23 cellular contexts compared by ENCODE assay signal in the genomic region with DNA sequence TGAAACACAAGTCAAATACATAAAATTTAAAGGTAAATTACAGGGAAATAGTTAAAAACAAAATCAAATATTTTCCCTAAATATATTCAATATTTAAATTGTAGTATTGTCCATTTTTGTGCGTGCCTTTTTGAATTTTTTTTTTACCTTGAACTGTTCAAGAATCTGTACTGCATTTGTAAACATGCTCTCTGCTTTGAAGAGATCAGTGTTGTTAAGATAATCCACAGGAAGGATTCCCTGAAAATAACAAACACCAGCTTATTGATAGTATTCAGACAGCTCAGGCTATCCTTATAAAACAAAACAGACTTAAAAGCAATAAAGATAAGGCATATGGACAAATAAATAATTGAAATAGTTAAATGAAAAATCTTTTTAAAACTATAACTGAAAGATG.
"Had no signal": no experiment of that assay in that cellular context is flagged by ENCODE, and none has a peak within 500 bp of the region (broad histone marks: within the 10 kb centered on the region; RNA-seq: fewer than 3 reads in every experiment).

No MANE protein-coding gene starts in this region.

- FAIRE-seq: endothelial cell of umbilical vein had no signal

- H3K4me1 ChIP-seq: colonic mucosa, esophagus muscularis mucosa, esophagus squamous epithelium, foreskin keratinocyte, gastrocnemius medialis, gastroesophageal sphincter, heart right ventricle had no signal

- H3K27ac ChIP-seq: colonic mucosa, coronary artery, dorsolateral prefrontal cortex, epithelial cell of prostate, esophagus muscularis mucosa, esophagus squamous epithelium, foreskin keratinocyte, gastrocnemius medialis, gastroesophageal sphincter, heart left ventricle, heart right ventricle had no signal

- H3K36me3 ChIP-seq: colonic mucosa had no signal

- H3K4me3 ChIP-seq: colonic mucosa, coronary artery, dorsolateral prefrontal cortex, esophagus muscularis mucosa, esophagus squamous epithelium, gastrocnemius medialis, gastroesophageal sphincter, heart left ventricle, heart right ventricle had no signal

- H3K27me3 ChIP-seq: colonic mucosa, dorsolateral prefrontal cortex, esophagus muscularis mucosa, esophagus squamous epithelium, foreskin keratinocyte, gastrocnemius medialis, gastroesophageal sphincter, heart left ventricle, heart right ventricle had no signal

- ATAC-seq: effector memory CD8-positive, alpha-beta T cell; esophagus mucosa; foreskin keratinocyte; gastrocnemius medialis; gastroesophageal sphincter; heart left ventricle; heart right ventricle had no signal

- DNase-seq: colonic mucosa; cortex of kidney; dorsolateral prefrontal cortex; effector CD4-positive, alpha-beta T cell; effector CD8-positive, alpha-beta T cell; effector memory CD4-positive, alpha-beta T cell; effector memory CD8-positive, alpha-beta T cell; endodermal cell; erythroblast; esophagus squamous epithelium; foreskin keratinocyte; foreskin melanocyte; gastrocnemius medialis; glutamatergic neuron; head of caudate nucleus; heart left ventricle; heart right ventricle had no signal

- H3K9me3 ChIP-seq: colonic mucosa, esophagus muscularis mucosa, esophagus squamous epithelium, gastrocnemius medialis, gastroesophageal sphincter, heart left ventricle, heart right ventricle had no signal
